19 cellular contexts compared by ENCODE assay signal in genomic region chr9:18163146-18163545, GRCh38.
A peak's percentile ranks its signal among the peaks of the same experiment; 100 is the strongest.
DNase-seq lines count a peak whose midpoint lies in the region; ATAC-seq and TF ChIP-seq lines count a peak whose summit lies in the region.
"Had no signal": no experiment of that assay in that cellular context is flagged by ENCODE, and none has a peak within 500 bp of the region (broad histone marks: within the 10 kb centered on the region; RNA-seq: fewer than 3 reads in every experiment).

No MANE protein-coding gene starts in this region.

- H3K36me3 ChIP-seq in mucosa of descending colon (ENCODE audit: low read depth) (no peaks in the 10 kb centered on the region), transverse colon (no peaks in the 10 kb centered on the region), lower lobe of right lung (no peaks in the 10 kb centered on the region)
- H3K36me3 ChIP-seq: BE2C; BLaER1 treated with 17β-estradiol and CSF1 and Interleukin-3, amounts not matched to agents 10 nM and 100 nM; HAP-1 had no signal

- H3K36me3 Mint-ChIP-seq in activated CD4-positive, alpha-beta T cell treated with anti-CD3 and anti-CD28 coated beads, Interleukin-2, amount 10 ng/mL, durations not matched to agents 7 days and 5 days (ENCODE audit: low read depth) = no peaks in the 10 kb centered on the region
- H3K36me3 Mint-ChIP-seq: CD14-positive monocyte; CD8-positive, alpha-beta memory T cell had no signal

- WGBS in transverse colon (ENCODE audit: low coverage in 1 of 2), 2 donors = 63% methylated on average over 1 of the region's 1 CpG; no CpG with 5 or more reads in 1 of the 2 donors

- POLR2A ChIA-PET in activated CD4-positive, alpha-beta T cell treated with anti-CD3 and anti-CD28 coated beads, Interleukin-2, amount 10 ng/mL, durations not matched to agents 7 days and 5 days (lab: Charles Lee) = no interaction called here

- peaks cover 11% of the 10 kb centered on the region for H3K4me1 ChIP-seq in mucosa of descending colon (ENCODE audit: low read depth)
- H3K4me1 ChIP-seq in transverse colon = peaks cover 0 to 30% (median 8%) of the 10 kb centered on the region in 4 donors
- H3K4me1 ChIP-seq in lower lobe of right lung = no peaks in the 10 kb centered on the region
- H3K4me1 ChIP-seq: BE2C; BLaER1 treated with 17β-estradiol and CSF1 and Interleukin-3, amounts not matched to agents 10 nM and 100 nM; HAP-1 had no signal

- H3K4me1 Mint-ChIP-seq in activated CD4-positive, alpha-beta T cell treated with anti-CD3 and anti-CD28 coated beads, Interleukin-2, amount 10 ng/mL, durations not matched to agents 7 days and 5 days = no peaks in the 10 kb centered on the region
- H3K4me1 Mint-ChIP-seq: CD14-positive monocyte; CD8-positive, alpha-beta memory T cell had no signal

- DNase-seq in DMS53 (lab: John Stamatoyannopoulos, UW) (peak; percentile 5), DMS53 treated with DMSO at 0.1 percent for 48 hours (lab: John Stamatoyannopoulos, UW; ENCODE audit: unreplicated experiment) (no peak), left colon (peak in 1 of 2 donors; percentile 16), mucosa of descending colon (peak in 1 of 3 donors; percentile 40), transverse colon (peak; percentile 15), AML-193 (lab: John Stamatoyannopoulos, UW) (no peak), lower lobe of right lung (no peak)
- DNase-seq in activated CD4-positive, alpha-beta T cell treated with anti-CD3 and anti-CD28 coated beads, Interleukin-2, amount 10 ng/mL, durations not matched to agents 7 days and 5 days = no peak
- DNase-seq: BE2C; CD4-positive, alpha-beta T cell; CD8-positive, alpha-beta memory T cell; DMS 273 treated with DMSO at 0.1 percent for 48 hours; DND-41; GOT3; HFFc6 had no signal

- H3K9me3 Mint-ChIP-seq in activated CD4-positive, alpha-beta T cell treated with anti-CD3 and anti-CD28 coated beads, Interleukin-2, amount 10 ng/mL, durations not matched to agents 7 days and 5 days = no peaks in the 10 kb centered on the region
- H3K9me3 Mint-ChIP-seq: HFFc6 had no signal

- no peak for TF ChIP-seq EP300 in transverse colon (IDR thresholded peaks at IDR 0.05; ENCODE audit: low read depth)

- H3K9me3 ChIP-seq in mucosa of descending colon (no peaks in the 10 kb centered on the region), transverse colon (no peaks in the 10 kb centered on the region), lower lobe of right lung (no peaks in the 10 kb centered on the region)
- H3K9me3 ChIP-seq: BE2C; BLaER1 treated with 17β-estradiol and CSF1 and Interleukin-3, amounts not matched to agents 10 nM and 100 nM; HAP-1 had no signal

- intact Hi-C loops in left colon (cut with DNase I, micrococcal nuclease) (no loop called here), mucosa of descending colon (cut with DNase I, micrococcal nuclease) (no loop called here), transverse colon (cut with DNase I; ENCODE audit: low total_unique reads) (no loop called here), lower lobe of right lung (cut with DNase I) (no loop called here)

- peak; percentile 57 for ATAC-seq in left colon
- peak; percentile 67 for ATAC-seq in mucosa of descending colon
- ATAC-seq in lower lobe of right lung = no peak

- no peaks in the 10 kb centered on the region for H3K27me3 Mint-ChIP-seq in activated CD4-positive, alpha-beta T cell treated with anti-CD3 and anti-CD28 coated beads, Interleukin-2, amount 10 ng/mL, durations not matched to agents 7 days and 5 days
- H3K27me3 Mint-ChIP-seq: CD8-positive, alpha-beta memory T cell had no signal

- TF ChIP-seq CTCF in mucosa of descending colon (IDR thresholded peaks at IDR 0.05) (no peak), transverse colon (IDR thresholded peaks at IDR 0.05) (no peak), lower lobe of right lung (IDR thresholded peaks at IDR 0.05) (no peak)

- H3K27ac Mint-ChIP-seq in activated CD4-positive, alpha-beta T cell treated with anti-CD3 and anti-CD28 coated beads, Interleukin-2, amount 10 ng/mL, durations not matched to agents 7 days and 5 days = no peak overlapping the region
- H3K27ac Mint-ChIP-seq: CD14-positive monocyte; CD4-positive, alpha-beta T cell; CD8-positive, alpha-beta memory T cell; HFFc6 had no signal

- no peak for TF ChIP-seq POLR2A in transverse colon (IDR thresholded peaks at IDR 0.05)

- H3K27me3 ChIP-seq in transverse colon (no peaks in the 10 kb centered on the region), lower lobe of right lung (ENCODE audit: low read depth) (no peaks in the 10 kb centered on the region)
- H3K27me3 ChIP-seq: BE2C; BLaER1 treated with 17β-estradiol and CSF1 and Interleukin-3, amounts not matched to agents 10 nM and 100 nM had no signal

- H3K4me3 Mint-ChIP-seq in activated CD4-positive, alpha-beta T cell treated with anti-CD3 and anti-CD28 coated beads, Interleukin-2, amount 10 ng/mL, durations not matched to agents 7 days and 5 days = no peak overlapping the region
- H3K4me3 Mint-ChIP-seq: CD14-positive monocyte; CD4-positive, alpha-beta T cell; CD8-positive, alpha-beta memory T cell; HFFc6 had no signal

- in situ Hi-C loops in transverse colon (cut with MboI; ENCODE audit: low pct_ligation_motif_present in 1 of 4, low pct_unique_long_range_greater_than_20kb in 1 of 4, low sequenced_read_pairs in 3 of 4) = no loop called here

- H3K4me3 ChIP-seq in mucosa of descending colon (no peak overlapping the region), transverse colon (no peak overlapping the region), lower lobe of right lung (no peak overlapping the region)
- H3K4me3 ChIP-seq: BLaER1 treated with 17β-estradiol and CSF1 and Interleukin-3, amounts not matched to agents 10 nM and 100 nM; HAP-1 had no signal

- CTCF ChIA-PET in activated CD4-positive, alpha-beta T cell treated with anti-CD3 and anti-CD28 coated beads, Interleukin-2, amount 10 ng/mL, durations not matched to agents 7 days and 5 days (lab: Charles Lee) = no interaction called here

- H3K27ac ChIP-seq in transverse colon = peak overlapping the region in 1 of 4 donors; percentile 8
- no peak overlapping the region for H3K27ac ChIP-seq in lower lobe of right lung
- H3K27ac ChIP-seq: 22Rv1; BLaER1 treated with 17β-estradiol and CSF1 and Interleukin-3, amounts not matched to agents 10 nM and 100 nM had no signal

Comparison
In these comparisons a context has a peak if more than half of its experiments do, and no peak if none do; other contexts are left out.
1. DNase-seq: peak in DMS53 (single experiment) and transverse colon (single experiment); none in DMS53 treated with DMSO at 0.1 percent for 48 hours (single experiment), AML-193 (0 of 2), lower lobe of right lung (single experiment) and activated CD4-positive, alpha-beta T cell treated with anti-CD3 and anti-CD28 coated beads, Interleukin-2, amount 10 ng/mL, durations not matched to agents 7 days and 5 days (single experiment).
2. ATAC-seq: peak in left colon (single experiment) and mucosa of descending colon (single experiment); none in lower lobe of right lung (0 of 2).